In genomic region chr19:7672522-7672921, GRCh38 we compare ENCODE assay signal across 4 cellular contexts. TPM values are rescaled to one million over a fixed set of nuclear protein-coding genes. Genes with fewer than 3 reads are reported as not detected.
"Had no signal": no experiment of that assay in that cellular context is flagged by ENCODE, and none has a peak within 500 bp of the region (broad histone marks: within the 10 kb centered on the region; RNA-seq: fewer than 3 reads in every experiment).

No MANE protein-coding gene starts in this region.

- DNase-seq: GDM1, GF-D8 had no signal

- H3K4me3 ChIP-seq: GM12878 had no signal

- ATAC-seq: GM12878 had no signal

RNA-seq across cellular contexts. Expression of gene RETN, which starts 3.7 kb away (rescaled TPM):
- total RNA-seq: G401, GM12878 had no signal

RNA-seq across cellular contexts. Expression of gene MCEMP1, which starts 4.4 kb away (rescaled TPM):
- total RNA-seq: G401 had no signal

RNA-seq across cellular contexts. Expression of gene FCER2, which starts 29.4 kb away (rescaled TPM):
- total RNA-seq: G401 had no signal
